Comparison of ENCODE assay signal across 31 cellular contexts in genomic region chr12:63023926-63024325, GRCh38.
"Had no signal": no experiment of that assay in that cellular context is flagged by ENCODE, and none has a peak within 500 bp of the region (broad histone marks: within the 10 kb centered on the region; RNA-seq: fewer than 3 reads in every experiment).

No MANE protein-coding gene starts in this region.

- H3K4me3 ChIP-seq: adrenal gland, ascending aorta, breast epithelium, cardiac muscle cell, esophagus muscularis mucosa, gastrocnemius medialis, heart left ventricle had no signal

- ATAC-seq: activated CD4-positive, alpha-beta T cell treated with anti-CD3 and anti-CD28 coated beads for 36 hours; activated CD8-positive, alpha-beta memory T cell treated with anti-CD3 and anti-CD28 coated beads, Interleukin-2, amount 10 ng/mL, durations not matched to agents 7 days and 5 days; activated CD8-positive, alpha-beta T cell treated with anti-CD3 and anti-CD28 coated beads, Interleukin-2, amount 10 ng/mL, durations not matched to agents 7 days and 5 days; activated naive CD8-positive, alpha-beta T cell treated with anti-CD3 and anti-CD28 coated beads, Interleukin-2, amount 50 U/mL, for 24 hours; effector memory CD8-positive, alpha-beta T cell; foreskin keratinocyte; gastrocnemius medialis; heart left ventricle had no signal

- H3K27me3 ChIP-seq: adrenal gland, ascending aorta, breast epithelium, cardiac muscle cell, esophagus muscularis mucosa, foreskin keratinocyte, gastrocnemius medialis, heart left ventricle had no signal

- H3K4me1 ChIP-seq: adrenal gland, ascending aorta, breast epithelium, esophagus muscularis mucosa, foreskin keratinocyte, gastrocnemius medialis, heart left ventricle had no signal

- H3K27ac ChIP-seq: adrenal gland, ascending aorta, breast epithelium, cardiac muscle cell, esophagus muscularis mucosa, foreskin keratinocyte, gastrocnemius medialis, heart left ventricle had no signal

- H3K9me3 ChIP-seq: adrenal gland, ascending aorta, breast epithelium, esophagus muscularis mucosa, gastrocnemius medialis, heart left ventricle had no signal

- H3K36me3 ChIP-seq: adrenal gland, ascending aorta, breast epithelium, cardiac muscle cell, esophagus muscularis mucosa, gastrocnemius medialis, heart left ventricle had no signal

- DNase-seq: activated CD4-positive, alpha-beta memory T cell treated with anti-CD3 and anti-CD28 coated beads for 36 hours; activated CD4-positive, alpha-beta T cell treated with anti-CD3 and anti-CD28 coated beads for 36 hours; activated CD4-positive, alpha-beta T cell treated with anti-CD3 and anti-CD28 coated beads, Interleukin-2, amount 10 ng/mL, durations not matched to agents 24 days and 14 days; activated CD4-positive, CD25-positive, alpha-beta regulatory T cell; activated CD4-positive, CD25-positive, alpha-beta regulatory T cell treated with anti-CD3 and anti-CD28 coated beads, Interleukin-2, amount 50 U/mL, for 72 hours; activated CD8-positive, alpha-beta memory T cell treated with anti-CD3 and anti-CD28 coated beads, Interleukin-2, amount 10 ng/mL, durations not matched to agents 7 days and 5 days; activated CD8-positive, alpha-beta memory T cell treated with anti-CD3 and anti-CD28 coated beads, Interleukin-2, amount 50 U/mL, for 4 hours; activated CD8-positive, alpha-beta T cell treated with anti-CD3 and anti-CD28 coated beads, Interleukin-2, amount 10 ng/mL, durations not matched to agents 7 days and 5 days; activated effector memory CD4-positive, alpha-beta T cell treated with anti-CD3 and anti-CD28 coated beads, Interleukin-2, amount 50 U/mL, for 16 hours; activated naive CD4-positive, alpha-beta T cell treated with anti-CD3 and anti-CD28 coated beads for 36 hours; activated naive CD8-positive, alpha-beta T cell treated with anti-CD3 and anti-CD28 coated beads for 36 hours; activated naive CD8-positive, alpha-beta T cell treated with anti-CD3 and anti-CD28 coated beads, Interleukin-2, amount 50 U/mL, for 24 hours; activated T-cell treated with anti-CD3 and anti-CD28 coated beads, Interleukin-2, amount 50 U/mL, for 1 hour; activated T-cell treated with anti-CD3 and anti-CD28 coated beads, Interleukin-2, amount 50 U/mL, for 48 hours; adrenal gland; central memory CD4-positive, alpha-beta T cell; cerebellar nuclear complex; cortex of kidney; dermis blood vessel endothelial cell; effector CD4-positive, alpha-beta T cell; effector memory CD8-positive, alpha-beta T cell; erythroblast; foreskin keratinocyte; gastrocnemius medialis; glutamatergic neuron; heart left ventricle; T-helper 2 cell had no signal
